ENCODE assay signal across 10 cellular contexts in genomic region chr10:17022399-17022798, GRCh38.
A peak's percentile ranks its signal among the peaks of the same experiment; 100 is the strongest.
DNase-seq lines count a peak whose midpoint lies in the region; ATAC-seq and TF ChIP-seq lines count a peak whose summit lies in the region.
"Had no signal": no experiment of that assay in that cellular context is flagged by ENCODE, and none has a peak within 500 bp of the region (broad histone marks: within the 10 kb centered on the region; RNA-seq: fewer than 3 reads in every experiment).

No MANE protein-coding gene starts in this region.

- H3K27me3 Mint-ChIP-seq in brain (no peaks in the 10 kb centered on the region), mesothelial cell of epicardium (ENCODE audit: low read depth) (no peaks in the 10 kb centered on the region)

- no peaks in the 10 kb centered on the region for H3K27me3 ChIP-seq in uterus
- H3K27me3 ChIP-seq: left lung had no signal

- H3K4me1 Mint-ChIP-seq in brain, result peaks cover 58% of the 10 kb centered on the region
- peaks cover 35% of the 10 kb centered on the region for H3K4me1 Mint-ChIP-seq in mesothelial cell of epicardium

- H3K36me3 Mint-ChIP-seq in brain (peaks cover 13% of the 10 kb centered on the region), mesothelial cell of epicardium (no peaks in the 10 kb centered on the region)

- H3K9me3 Mint-ChIP-seq in brain (peaks cover 3 to 20% (median 15%) of the 10 kb centered on the region in 5 experiments), mesothelial cell of epicardium (peaks cover 11% of the 10 kb centered on the region)

- no peak overlapping the region for H3K4me3 ChIP-seq in uterus
- H3K4me3 ChIP-seq: left lung had no signal

- H3K27ac ChIP-seq in uterus, result peak overlapping the region; percentile 61

- no peaks in the 10 kb centered on the region for H3K9me3 ChIP-seq in uterus
- H3K9me3 ChIP-seq: left lung had no signal

- DNase-seq in Right ventricle myocardium superior, result peak; percentile 51
- DNase-seq in left cardiac atrium, result no peak
- no peak for DNase-seq in mesothelial cell of epicardium (ENCODE audit: low spot score in 2 of 2, unreplicated experiment in 2 of 2)
- DNase-seq in uterus, result peak in 1 of 2 donors; percentile 49
- no peak for DNase-seq in cerebellum (ENCODE audit: low spot score)
- no peak for DNase-seq in HUDEP-2 (lab: John Stamatoyannopoulos, UW; ENCODE audit: unreplicated experiment in 76 of 76)
- no peak for DNase-seq in NCI-H446 (lab: John Stamatoyannopoulos, UW)
- DNase-seq: left lung, NCI-H526 treated with DMSO at 0.1 percent for 48 hours had no signal

- H3K27ac Mint-ChIP-seq in brain, result peak overlapping the region; percentile 34 to 97 (median 71)
- H3K27ac Mint-ChIP-seq in mesothelial cell of epicardium, result peak overlapping the region; percentile 57

- no peaks in the 10 kb centered on the region for H3K4me1 ChIP-seq in uterus

- no peaks in the 10 kb centered on the region for H3K36me3 ChIP-seq in uterus
- H3K36me3 ChIP-seq: left lung had no signal

- peak overlapping the region; percentile 38 to 65 (median 52) for H3K4me3 Mint-ChIP-seq in brain
- no peak overlapping the region for H3K4me3 Mint-ChIP-seq in mesothelial cell of epicardium

- no peak for TF ChIP-seq POLR2A in uterus (IDR thresholded peaks at IDR 0.05)

- peak; percentile 51 for ATAC-seq in Right ventricle myocardium superior (ENCODE audit: poor library complexity)
- no peak for ATAC-seq in left cardiac atrium
- ATAC-seq: left lung had no signal

- intact Hi-C loops in Right ventricle myocardium superior (cut with DNase I) (no loop called here), left cardiac atrium (cut with DNase I) (no loop called here), uterus (cut with DNase I; ENCODE audit: low total_unique reads) (no loop called here)

- peak in 1 of 2 experiments; percentile 22 for TF ChIP-seq CTCF in brain (conservative IDR thresholded peaks at IDR 0.05)
- TF ChIP-seq CTCF in mesothelial cell of epicardium (IDR thresholded peaks at IDR 0.05; ENCODE audit: unreplicated experiment), result no peak
- no peak for TF ChIP-seq CTCF in uterus (IDR thresholded peaks at IDR 0.05)
